Comparison of ENCODE assay signal across 25 cellular contexts in genomic region chrX:44952329-44953027, GRCh38.
A peak's percentile ranks its signal among the peaks of the same experiment; 100 is the strongest.
DNase-seq lines count a peak whose midpoint lies in the region; ATAC-seq, FAIRE-seq and TF ChIP-seq lines count a peak whose summit lies in the region.
"Had no signal": no experiment of that assay in that cellular context is flagged by ENCODE, and none has a peak within 500 bp of the region (broad histone marks: within the 10 kb centered on the region; RNA-seq: fewer than 3 reads in every experiment).

No MANE protein-coding gene starts in this region.

- no peak overlapping the region for H3K9ac ChIP-seq in HepG2 (ENCODE audit: insufficient read depth, low read depth, low read length)
- H3K9ac ChIP-seq: BLaER1, KMS-11 had no signal

- no peak overlapping the region for H3K27ac ChIP-seq in HepG2 (ENCODE audit: extremely low read length, insufficient read depth, low read length)
- no peak overlapping the region for H3K27ac ChIP-seq in right lobe of liver
- no peak overlapping the region for H3K27ac ChIP-seq in pancreas
- H3K27ac ChIP-seq: BLaER1, KMS-11, lower lobe of right lung, VCaP had no signal

- H3K9me3 ChIP-seq in HepG2 (ENCODE audit: low read length) (no peaks in the 10 kb centered on the region), right lobe of liver (no peaks in the 10 kb centered on the region), pancreas (no peaks in the 10 kb centered on the region)
- H3K9me3 ChIP-seq: lower lobe of right lung, right atrium auricular region had no signal

- ATAC-seq in HepG2 (no peak), right lobe of liver (no peak), WTC11 (no peak; the same call in 1 of the 2 replicates), memory B cell (ENCODE audit: low read depth) (no peak), pancreas (no peak)

- H3K9me3 Mint-ChIP-seq in WTC11 (no peaks in the 10 kb centered on the region), memory B cell (no peaks in the 10 kb centered on the region), type B pancreatic cell (peaks cover 7% of the 10 kb centered on the region)
- H3K9me3 Mint-ChIP-seq: dendritic cell treated with granulocyte-macrophage colony-stimulating factor and Interleukin-4, amounts not matched to agents 40 ng/mL and 50 ng/mL, for 4 days had no signal

- FAIRE-seq in HepG2 (lab: Jason Lieb, UNC) (no peak), pancreas (lab: Jason Lieb, UNC) (no peak)
- FAIRE-seq: GM18507, islet of Langerhans, urothelium cell line had no signal

- H3K27ac Mint-ChIP-seq in WTC11 (peak overlapping the region; percentile 99), memory B cell (no peak overlapping the region), type B pancreatic cell (no peak overlapping the region)
- H3K27ac Mint-ChIP-seq: dendritic cell treated with granulocyte-macrophage colony-stimulating factor and Interleukin-4, amounts not matched to agents 40 ng/mL and 50 ng/mL, for 4 days had no signal

- no peak for DNase-seq in HepG2 (ENCODE audit: low spot score)
- no peak for DNase-seq in right lobe of liver
- no peak for DNase-seq in WTC11 (ENCODE audit: low spot score)
- DNase-seq in memory B cell (ENCODE audit: low spot score in 2 of 2) = no peak
- DNase-seq in type B pancreatic cell (ENCODE audit: extremely low spot score, unreplicated experiment) = no peak
- no peak for DNase-seq in pancreas
- DNase-seq in amniotic stem cell (lab: John Stamatoyannopoulos, UW) = no peak
- DNase-seq in posterior cingulate gyrus = no peak
- DNase-seq: ACHN; activated CD4-positive, alpha-beta T cell treated with anti-CD3 and anti-CD28 coated beads, Interleukin-2, amount 50 U/mL, for 4 hours; activated gamma-delta T cell; lower lobe of right lung; NCI-H1694; NCI-H2171 treated with DMSO at 0.1 percent for 48 hours; NCI-H526 treated with DMSO at 0.1 percent for 48 hours; RPMI8226; T-helper 2 cell had no signal

- no peak overlapping the region for H3K4me2 ChIP-seq in HepG2 (ENCODE audit: low read depth, low read length)
- H3K4me2 ChIP-seq: BLaER1, KMS-11 had no signal

- CTCF ChIA-PET in HepG2 (lab: Yijun Ruan, JAX; ENCODE audit: low intra/inter-chr PET ratio, low total read pairs) (no interaction called here), WTC11 (lab: Charles Lee) (no interaction called here)

- no peaks in the 10 kb centered on the region for H3K27me3 Mint-ChIP-seq in WTC11 (ENCODE audit: low read depth)
- H3K27me3 Mint-ChIP-seq in memory B cell = no peaks in the 10 kb centered on the region
- H3K27me3 Mint-ChIP-seq in type B pancreatic cell = no peaks in the 10 kb centered on the region
- H3K27me3 Mint-ChIP-seq: dendritic cell treated with granulocyte-macrophage colony-stimulating factor and Interleukin-4, amounts not matched to agents 40 ng/mL and 50 ng/mL, for 4 days had no signal

- BruUV-seq in HepG2 (replicated peaks; lab: Mats Ljungman, UMichigan) = no TSS peak

- H4K20me1 ChIP-seq in HepG2 (ENCODE audit: insufficient read depth, low read length) = peaks cover 17% of the 10 kb centered on the region; the same call in 1 of the 2 replicates

- POLR2A ChIA-PET in HepG2 (lab: Yijun Ruan, JAX) = no interaction called here
- POLR2A ChIA-PET in WTC11 (lab: Charles Lee) = interaction anchor here (1.2 to 3.5 kb wide), 2 partner anchors 53 to 80 kb away, joined by 3 to 20 read pairs; partner anchors contain the start of gene KDM6A

- H3K4me1 ChIP-seq in HepG2 (ENCODE audit: insufficient read depth, low read length) = peaks cover 28% of the 10 kb centered on the region
- peaks cover 0 to 20% (median 4%) of the 10 kb centered on the region in 4 donors for H3K4me1 ChIP-seq in right lobe of liver
- H3K4me1 ChIP-seq in pancreas = peaks cover 0 to 4% (median 0%) of the 10 kb centered on the region in 3 donors
- H3K4me1 ChIP-seq: BLaER1 had no signal

- H3K4me1 Mint-ChIP-seq in WTC11 (peaks cover 53% of the 10 kb centered on the region), memory B cell (peaks cover 33% of the 10 kb centered on the region), type B pancreatic cell (ENCODE audit: unreplicated experiment) (peaks cover 6% of the 10 kb centered on the region)

- intact Hi-C loops in HepG2 (cut with micrococcal nuclease; ENCODE audit: unreplicated experiment) (no loop called here), right lobe of liver (cut with DNase I) (no loop called here), pancreas (cut with DNase I) (no loop called here), posterior cingulate gyrus (cut with DNase I) (no loop called here)

- H3K36me3 Mint-ChIP-seq in WTC11 = peaks cover 9% of the 10 kb centered on the region
- H3K36me3 Mint-ChIP-seq in memory B cell = peaks cover 1% of the 10 kb centered on the region
- peaks cover 9% of the 10 kb centered on the region for H3K36me3 Mint-ChIP-seq in type B pancreatic cell

- 97% methylated on average over 16 of the region's 19 CpGs for WGBS in HepG2 (ENCODE audit: low lambda C conversion rate)
- whole genome bisulfite sequencing in right lobe of liver (ENCODE audit: insufficient coverage, low coverage, low lambda C conversion rate, missing lambda C conversion rate) = 93% methylated on average over 11 of the region's 19 CpGs
- 93 to 97% methylated on average over 19 of the region's 19 CpGs for WGBS in pancreas, 2 donors

- peak overlapping the region; percentile 85 for H3K4me3 Mint-ChIP-seq in WTC11
- H3K4me3 Mint-ChIP-seq in memory B cell = peak overlapping the region; percentile 5
- H3K4me3 Mint-ChIP-seq in type B pancreatic cell = peak overlapping the region; percentile 78
- H3K4me3 Mint-ChIP-seq: dendritic cell treated with granulocyte-macrophage colony-stimulating factor and Interleukin-4, amounts not matched to agents 40 ng/mL and 50 ng/mL, for 4 days had no signal

- no peak overlapping the region for H2AFZ ChIP-seq in HepG2 (ENCODE audit: low read length)

- H3K36me3 ChIP-seq in HepG2 (replicated peaks in 1 of 2; ENCODE audit: control insufficient read depth in 1 of 2, insufficient read depth in 2 of 2, low read length in 2 of 2) = no peaks in the 10 kb centered on the region
- H3K36me3 ChIP-seq in right lobe of liver = no peaks in the 10 kb centered on the region
- H3K36me3 ChIP-seq in pancreas = no peaks in the 10 kb centered on the region
- H3K36me3 ChIP-seq: lower lobe of right lung, right atrium auricular region had no signal

- H3K79me2 ChIP-seq in HepG2 (ENCODE audit: insufficient read depth, low read length) = peaks cover 88% of the 10 kb centered on the region

- TF ChIP-seq RAD21 in HepG2 (CRISPR knock-in tag; IDR thresholded peaks at IDR 0.05) = no peak

- TF ChIP-seq EP300 in HepG2 (IDR thresholded peaks at IDR 0.05; ENCODE audit: low read depth in 2 of 2, low read length in 2 of 2) (no peak), HepG2 (CRISPR knock-in tag; IDR thresholded peaks at IDR 0.05; ENCODE audit: borderline replicate concordance) (no peak)

- TF ChIP-seq CTCF in HepG2 (CRISPR knock-in tag; IDR thresholded peaks at IDR 0.05) (no peak), right lobe of liver (IDR thresholded peaks at IDR 0.05) (no peak), WTC11 (IDR thresholded peaks at IDR 0.05) (no peak), type B pancreatic cell (conservative IDR thresholded peaks at IDR 0.05) (no peak), pancreas (IDR thresholded peaks at IDR 0.05) (no peak)

- in situ Hi-C loops in HepG2 (cut with HindIII; ENCODE audit: extremely low pct_ligation_motif_present, low pct_unique_long_range_greater_than_20kb) = no loop called here

- TF ChIP-seq POLR2A in HepG2 (IDR thresholded peaks at IDR 0.05; ENCODE audit: insufficient read depth in 1 of 2, low read depth in 2 of 2, low read length in 2 of 2) = no peak
- no peak for TF ChIP-seq POLR2A in right lobe of liver (IDR thresholded peaks at IDR 0.05)

- H3K27me3 ChIP-seq in HepG2 (ENCODE audit: control insufficient read depth in 1 of 2, insufficient read depth in 2 of 2, low read length in 2 of 2) (no peaks in the 10 kb centered on the region), right lobe of liver (no peaks in the 10 kb centered on the region), pancreas (no peaks in the 10 kb centered on the region)
- H3K27me3 ChIP-seq: BLaER1, right atrium auricular region had no signal

- no peak overlapping the region for H3K4me3 ChIP-seq in HepG2 (replicated peaks in 1 of 3; ENCODE audit: insufficient read depth in 1 of 3, low read depth in 2 of 3, low read length in 3 of 3)
- H3K4me3 ChIP-seq in right lobe of liver = no peak overlapping the region
- H3K4me3 ChIP-seq in pancreas = no peak overlapping the region
- H3K4me3 ChIP-seq: BLaER1, lower lobe of right lung, right atrium auricular region had no signal

TF ChIP-seq in HepG2, 621 proteins besides CTCF, POLR2A, EP300 and RAD21:
- TF ChIP-seq BORCS8-MEF2B (CRISPR knock-in tag; IDR thresholded peaks at IDR 0.05) = no peak
- peak; percentile 50; the same call in 1 of the 2 replicates for TF ChIP-seq ZNF121 (CRISPR knock-in tag; IDR thresholded peaks at IDR 0.05)

TF ChIP-seq in WTC11, 78 proteins besides CTCF, POLR2A, EP300 and RAD21 (continues in another document):
- TF ChIP-seq, protein P1, sequence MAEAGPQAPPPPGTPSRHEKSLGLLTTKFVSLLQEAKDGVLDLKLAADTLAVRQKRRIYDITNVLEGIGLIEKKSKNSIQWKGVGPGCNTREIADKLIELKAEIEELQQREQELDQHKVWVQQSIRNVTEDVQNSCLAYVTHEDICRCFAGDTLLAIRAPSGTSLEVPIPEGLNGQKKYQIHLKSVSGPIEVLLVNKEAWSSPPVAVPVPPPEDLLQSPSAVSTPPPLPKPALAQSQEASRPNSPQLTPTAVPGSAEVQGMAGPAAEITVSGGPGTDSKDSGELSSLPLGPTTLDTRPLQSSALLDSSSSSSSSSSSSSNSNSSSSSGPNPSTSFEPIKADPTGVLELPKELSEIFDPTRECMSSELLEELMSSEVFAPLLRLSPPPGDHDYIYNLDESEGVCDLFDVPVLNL (CRISPR knock-in tag; IDR thresholded peaks at IDR 0.05; ENCODE audit: borderline replicate concordance, low read depth) = no peak
- TF ChIP-seq, protein P2, sequence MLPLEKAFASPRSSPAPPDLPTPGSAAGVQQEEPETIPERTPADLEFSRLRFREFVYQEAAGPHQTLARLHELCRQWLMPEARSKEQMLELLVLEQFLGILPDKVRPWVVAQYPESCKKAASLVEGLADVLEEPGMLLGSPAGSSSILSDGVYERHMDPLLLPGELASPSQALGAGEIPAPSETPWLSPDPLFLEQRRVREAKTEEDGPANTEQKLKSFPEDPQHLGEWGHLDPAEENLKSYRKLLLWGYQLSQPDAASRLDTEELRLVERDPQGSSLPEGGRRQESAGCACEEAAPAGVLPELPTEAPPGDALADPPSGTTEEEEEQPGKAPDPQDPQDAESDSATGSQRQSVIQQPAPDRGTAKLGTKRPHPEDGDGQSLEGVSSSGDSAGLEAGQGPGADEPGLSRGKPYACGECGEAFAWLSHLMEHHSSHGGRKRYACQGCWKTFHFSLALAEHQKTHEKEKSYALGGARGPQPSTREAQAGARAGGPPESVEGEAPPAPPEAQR (CRISPR knock-in tag; IDR thresholded peaks at IDR 0.05) = no peak
- TF ChIP-seq ZNF121 (CRISPR knock-in tag; IDR thresholded peaks at IDR 0.05) = peak; percentile 91

Comparison
In these comparisons a context has a peak if more than half of its experiments do, and no peak if none do; other contexts are left out.
1. H3K4me3 Mint-ChIP-seq: peak in every context shown above with its lines; median percentile 85 in WTC11; 78 in type B pancreatic cell; 5 in memory B cell.
2. Of the 50 proteins assayed by ChIP-seq in both HepG2 and WTC11: peak only in HepG2: none; only in WTC11: none; in both: ZNF121; in neither: 49.